1 cellular context compared by ENCODE assay signal in genomic region chr1:15975805-15976680, GRCh38.
TF ChIP-seq lines count a peak whose summit lies in the region.

Gene ZBTB17, minus strand, starts transcription at chr1:15976101. Its CDS starts 27,606 bp downstream, at chr1:15948495.

TF ChIP-seq in HEK293, 187 proteins besides CTCF, POLR2A, EP300 and RAD21 (continued from another document and continues in another):
- TF ChIP-seq ZSCAN5A (tag by site-specific recombination; IDR thresholded peaks at IDR 0.05) (no peak), ZNF10 (tag by site-specific recombination; IDR thresholded peaks at IDR 0.05) (peak; percentile 27; the same call in 1 of the 2 replicates), GFI1B (tag by site-specific recombination; IDR thresholded peaks at IDR 0.05) (no peak), ZEB2 (tag by site-specific recombination; IDR thresholded peaks at IDR 0.05) (peak; percentile 91), ZNF114 (tag by site-specific recombination; IDR thresholded peaks at IDR 0.05) (no peak), SP7 (tag by site-specific recombination; IDR thresholded peaks at IDR 0.05) (peak; percentile 75), ZNF2 (tag by site-specific recombination; IDR thresholded peaks at IDR 0.05) (peak; percentile 59; the same call in 1 of the 2 replicates), ZNF549 (tag by site-specific recombination; IDR thresholded peaks at IDR 0.05) (no peak), BCL11B (tag by site-specific recombination; IDR thresholded peaks at IDR 0.05; ENCODE audit: low read depth) (no peak), ZNF48 (tag by site-specific recombination; IDR thresholded peaks at IDR 0.05) (no peak), ZNF248 (tag by site-specific recombination; IDR thresholded peaks at IDR 0.05) (no peak), ZNF23 (tag by site-specific recombination; IDR thresholded peaks at IDR 0.05; ENCODE audit: borderline replicate concordance) (no peak), ZNF146 (tag by site-specific recombination; IDR thresholded peaks at IDR 0.05) (peak; percentile 24; the same call in 1 of the 2 replicates), EGR2 (tag by site-specific recombination; IDR thresholded peaks at IDR 0.05; ENCODE audit: low read depth) (peak; percentile 86), ZNF777 (tag by site-specific recombination; IDR thresholded peaks at IDR 0.05; ENCODE audit: borderline replicate concordance) (no peak; the same call in 1 of the 2 replicates), GLI2 (tag by site-specific recombination; IDR thresholded peaks at IDR 0.05; ENCODE audit: borderline replicate concordance, low read depth) (no peak), ZNF416 (tag by site-specific recombination; IDR thresholded peaks at IDR 0.05) (no peak), ZNF398 (tag by site-specific recombination; IDR thresholded peaks at IDR 0.05) (peak; percentile 46), ZNF148 (tag by site-specific recombination; IDR thresholded peaks at IDR 0.05; ENCODE audit: borderline replicate concordance) (no peak), ZNF473 (tag by site-specific recombination; IDR thresholded peaks at IDR 0.05) (no peak), MEIS1 (CRISPR knock-in tag; IDR thresholded peaks at IDR 0.05; ENCODE audit: borderline replicate concordance) (no peak), SP3 (tag by site-specific recombination; IDR thresholded peaks at IDR 0.05) (peak; percentile 92), ZNF544 (tag by site-specific recombination; IDR thresholded peaks at IDR 0.05) (no peak), PBX3 (CRISPR knock-in tag; IDR thresholded peaks at IDR 0.05) (no peak), PRDM1 (tag by site-specific recombination; IDR thresholded peaks at IDR 0.05) (peak; percentile 59; the same call in 1 of the 2 replicates), KLF16 (tag by site-specific recombination; IDR thresholded peaks at IDR 0.05) (peak; percentile 93), ZBTB20 (tag by site-specific recombination; IDR thresholded peaks at IDR 0.05) (no peak; the same call in 1 of the 2 replicates), ZNF324 (tag by site-specific recombination; IDR thresholded peaks at IDR 0.05) (peak; percentile 84; the same call in 1 of the 2 replicates), REPIN1 (tag by site-specific recombination; IDR thresholded peaks at IDR 0.05; ENCODE audit: low read depth) (no peak), ZNF18 (tag by site-specific recombination; IDR thresholded peaks at IDR 0.05) (no peak), ZNF311 (tag by site-specific recombination; IDR thresholded peaks at IDR 0.05; ENCODE audit: borderline replicate concordance) (no peak), ZNF776 (tag by site-specific recombination; IDR thresholded peaks at IDR 0.05; ENCODE audit: borderline replicate concordance) (no peak), PRDM6 (tag by site-specific recombination; IDR thresholded peaks at IDR 0.05) (no peak), BCL11A (tag by site-specific recombination; IDR thresholded peaks at IDR 0.05; ENCODE audit: low read depth) (no peak), ZSCAN16 (tag by site-specific recombination; IDR thresholded peaks at IDR 0.05) (no peak), ZNF626 (tag by site-specific recombination; IDR thresholded peaks at IDR 0.05) (no peak), ZNF623 (tag by site-specific recombination; IDR thresholded peaks at IDR 0.05) (0 out of 2 replicates have a peak, but pooled peaks have one; percentile 8), ZNF426 (tag by site-specific recombination; IDR thresholded peaks at IDR 0.05) (no peak), ZFHX2 (tag by site-specific recombination; conservative IDR thresholded peaks at IDR 0.05) (peak; percentile 87), GLIS1 (tag by site-specific recombination; IDR thresholded peaks at IDR 0.05) (peak; percentile 48; the same call in 1 of the 2 replicates), ZNF19 (tag by site-specific recombination; IDR thresholded peaks at IDR 0.05; ENCODE audit: low read depth) (no peak), ZBTB48 (tag by site-specific recombination; IDR thresholded peaks at IDR 0.05) (no peak), ZNF350 (tag by site-specific recombination; IDR thresholded peaks at IDR 0.05) (no peak), ZNF223 (tag by site-specific recombination; IDR thresholded peaks at IDR 0.05) (no peak), ZNF529 (tag by site-specific recombination; IDR thresholded peaks at IDR 0.05; ENCODE audit: insufficient replicate concordance) (no peak)
- TF ChIP-seq, protein P1, sequence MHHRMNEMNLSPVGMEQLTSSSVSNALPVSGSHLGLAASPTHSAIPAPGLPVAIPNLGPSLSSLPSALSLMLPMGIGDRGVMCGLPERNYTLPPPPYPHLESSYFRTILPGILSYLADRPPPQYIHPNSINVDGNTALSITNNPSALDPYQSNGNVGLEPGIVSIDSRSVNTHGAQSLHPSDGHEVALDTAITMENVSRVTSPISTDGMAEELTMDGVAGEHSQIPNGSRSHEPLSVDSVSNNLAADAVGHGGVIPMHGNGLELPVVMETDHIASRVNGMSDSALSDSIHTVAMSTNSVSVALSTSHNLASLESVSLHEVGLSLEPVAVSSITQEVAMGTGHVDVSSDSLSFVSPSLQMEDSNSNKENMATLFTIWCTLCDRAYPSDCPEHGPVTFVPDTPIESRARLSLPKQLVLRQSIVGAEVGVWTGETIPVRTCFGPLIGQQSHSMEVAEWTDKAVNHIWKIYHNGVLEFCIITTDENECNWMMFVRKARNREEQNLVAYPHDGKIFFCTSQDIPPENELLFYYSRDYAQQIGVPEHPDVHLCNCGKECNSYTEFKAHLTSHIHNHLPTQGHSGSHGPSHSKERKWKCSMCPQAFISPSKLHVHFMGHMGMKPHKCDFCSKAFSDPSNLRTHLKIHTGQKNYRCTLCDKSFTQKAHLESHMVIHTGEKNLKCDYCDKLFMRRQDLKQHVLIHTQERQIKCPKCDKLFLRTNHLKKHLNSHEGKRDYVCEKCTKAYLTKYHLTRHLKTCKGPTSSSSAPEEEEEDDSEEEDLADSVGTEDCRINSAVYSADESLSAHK (tag by site-specific recombination; IDR thresholded peaks at IDR 0.05), result 0 out of 2 replicates have a peak, but pooled peaks have one; percentile 55
- TF ChIP-seq, protein P2, sequence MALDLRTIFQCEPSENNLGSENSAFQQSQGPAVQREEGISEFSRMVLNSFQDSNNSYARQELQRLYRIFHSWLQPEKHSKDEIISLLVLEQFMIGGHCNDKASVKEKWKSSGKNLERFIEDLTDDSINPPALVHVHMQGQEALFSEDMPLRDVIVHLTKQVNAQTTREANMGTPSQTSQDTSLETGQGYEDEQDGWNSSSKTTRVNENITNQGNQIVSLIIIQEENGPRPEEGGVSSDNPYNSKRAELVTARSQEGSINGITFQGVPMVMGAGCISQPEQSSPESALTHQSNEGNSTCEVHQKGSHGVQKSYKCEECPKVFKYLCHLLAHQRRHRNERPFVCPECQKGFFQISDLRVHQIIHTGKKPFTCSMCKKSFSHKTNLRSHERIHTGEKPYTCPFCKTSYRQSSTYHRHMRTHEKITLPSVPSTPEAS (tag by site-specific recombination; IDR thresholded peaks at IDR 0.05), result no peak
- TF ChIP-seq, protein P3, sequence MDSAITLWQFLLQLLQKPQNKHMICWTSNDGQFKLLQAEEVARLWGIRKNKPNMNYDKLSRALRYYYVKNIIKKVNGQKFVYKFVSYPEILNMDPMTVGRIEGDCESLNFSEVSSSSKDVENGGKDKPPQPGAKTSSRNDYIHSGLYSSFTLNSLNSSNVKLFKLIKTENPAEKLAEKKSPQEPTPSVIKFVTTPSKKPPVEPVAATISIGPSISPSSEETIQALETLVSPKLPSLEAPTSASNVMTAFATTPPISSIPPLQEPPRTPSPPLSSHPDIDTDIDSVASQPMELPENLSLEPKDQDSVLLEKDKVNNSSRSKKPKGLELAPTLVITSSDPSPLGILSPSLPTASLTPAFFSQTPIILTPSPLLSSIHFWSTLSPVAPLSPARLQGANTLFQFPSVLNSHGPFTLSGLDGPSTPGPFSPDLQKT (IDR thresholded peaks at IDR 0.05; ENCODE audit: borderline replicate concordance, low read depth, low read length), result no peak; the same call in 1 of the 2 replicates
- TF ChIP-seq, protein P4, sequence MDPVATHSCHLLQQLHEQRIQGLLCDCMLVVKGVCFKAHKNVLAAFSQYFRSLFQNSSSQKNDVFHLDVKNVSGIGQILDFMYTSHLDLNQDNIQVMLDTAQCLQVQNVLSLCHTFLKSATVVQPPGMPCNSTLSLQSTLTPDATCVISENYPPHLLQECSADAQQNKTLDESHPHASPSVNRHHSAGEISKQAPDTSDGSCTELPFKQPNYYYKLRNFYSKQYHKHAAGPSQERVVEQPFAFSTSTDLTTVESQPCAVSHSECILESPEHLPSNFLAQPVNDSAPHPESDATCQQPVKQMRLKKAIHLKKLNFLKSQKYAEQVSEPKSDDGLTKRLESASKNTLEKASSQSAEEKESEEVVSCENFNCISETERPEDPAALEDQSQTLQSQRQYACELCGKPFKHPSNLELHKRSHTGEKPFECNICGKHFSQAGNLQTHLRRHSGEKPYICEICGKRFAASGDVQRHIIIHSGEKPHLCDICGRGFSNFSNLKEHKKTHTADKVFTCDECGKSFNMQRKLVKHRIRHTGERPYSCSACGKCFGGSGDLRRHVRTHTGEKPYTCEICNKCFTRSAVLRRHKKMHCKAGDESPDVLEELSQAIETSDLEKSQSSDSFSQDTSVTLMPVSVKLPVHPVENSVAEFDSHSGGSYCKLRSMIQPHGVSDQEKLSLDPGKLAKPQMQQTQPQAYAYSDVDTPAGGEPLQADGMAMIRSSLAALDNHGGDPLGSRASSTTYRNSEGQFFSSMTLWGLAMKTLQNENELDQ (tag by site-specific recombination; IDR thresholded peaks at IDR 0.05; ENCODE audit: low read depth), result no peak
